Comparison of ENCODE assay signal across 19 cellular contexts in the genomic region with DNA sequence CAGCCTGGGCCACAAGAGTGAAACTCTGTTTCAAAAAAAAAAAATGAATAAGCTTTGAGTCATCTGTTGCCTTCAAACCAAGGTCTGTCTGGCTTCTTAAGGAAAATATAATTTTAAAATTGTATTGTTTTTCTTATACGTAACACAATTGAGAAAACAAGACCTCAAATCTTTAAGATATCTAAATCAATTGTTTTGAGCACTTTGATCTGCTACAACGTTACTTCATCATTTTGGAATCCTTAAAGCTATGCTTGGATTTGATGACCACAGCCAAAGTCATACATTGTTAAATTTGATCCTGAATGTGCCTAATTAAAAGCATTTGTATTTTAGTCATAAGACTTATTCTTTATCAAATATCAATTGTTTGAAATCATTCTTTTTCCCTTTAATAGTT. TPM values are rescaled to one million over a fixed set of nuclear protein-coding genes. Genes with fewer than 3 reads are reported as not detected.
"Had no signal": no experiment of that assay in that cellular context is flagged by ENCODE, and none has a peak within 500 bp of the region (broad histone marks: within the 10 kb centered on the region; RNA-seq: fewer than 3 reads in every experiment).

No MANE protein-coding gene starts in this region.

- H3K27me3 ChIP-seq: foreskin keratinocyte, stomach, upper lobe of left lung had no signal

- H3K27ac Mint-ChIP-seq: activated CD4-positive, alpha-beta T cell treated with anti-CD3 and anti-CD28 coated beads, Interleukin-2, amount 10 ng/mL, durations not matched to agents 7 days and 5 days; activated naive CD4-positive, alpha-beta T cell treated with anti-CD3 and anti-CD28 coated beads for 36 hours; nephron; stimulated activated effector memory CD8-positive, alpha-beta T cell treated with anti-CD3 and anti-CD28 coated beads, Interleukin-12 subunit alpha, Interleukin-12 subunit beta, amount 100 ng/mL, for 72 hours had no signal

- H3K79me2 ChIP-seq: parathyroid adenoma had no signal

- H3K9me3 Mint-ChIP-seq: activated CD4-positive, alpha-beta T cell treated with anti-CD3 and anti-CD28 coated beads, Interleukin-2, amount 10 ng/mL, durations not matched to agents 7 days and 5 days; activated T-cell treated with anti-CD3 and anti-CD28 coated beads, Interleukin-2, amount 50 U/mL, for 4 hours; stimulated activated effector memory CD8-positive, alpha-beta T cell treated with anti-CD3 and anti-CD28 coated beads, Interleukin-12 subunit alpha, Interleukin-12 subunit beta, amount 100 ng/mL, for 72 hours had no signal

- H3K4me1 Mint-ChIP-seq: activated CD4-positive, alpha-beta T cell treated with anti-CD3 and anti-CD28 coated beads, Interleukin-2, amount 10 ng/mL, durations not matched to agents 7 days and 5 days; nephron; stimulated activated effector memory CD8-positive, alpha-beta T cell treated with anti-CD3 and anti-CD28 coated beads, Interleukin-12 subunit alpha, Interleukin-12 subunit beta, amount 100 ng/mL, for 72 hours had no signal

- H3K4me1 ChIP-seq: foreskin keratinocyte, parathyroid adenoma, upper lobe of left lung had no signal

- DNase-seq: activated CD4-positive, alpha-beta T cell treated with anti-CD3 and anti-CD28 coated beads, Interleukin-2, amount 10 ng/mL, durations not matched to agents 7 days and 5 days; activated CD8-positive, alpha-beta memory T cell treated with anti-CD3 and anti-CD28 coated beads, Interleukin-2, amount 50 U/mL, for 4 hours; activated naive CD4-positive, alpha-beta T cell treated with anti-CD3 and anti-CD28 coated beads for 36 hours; activated T-cell treated with anti-CD3 and anti-CD28 coated beads, Interleukin-2, amount 50 U/mL, for 4 hours; aorta; erythroblast; foreskin keratinocyte; glutamatergic neuron; kidney; midbrain; stimulated activated CD4-positive, alpha-beta T cell treated with anti-CD3 and anti-CD28 coated beads, Interleukin-4, amount 100 ng/mL, for 24 hours; stomach; T1000; upper lobe of left lung had no signal

- FAIRE-seq: endometrium, kidney had no signal

- H3K4me3 Mint-ChIP-seq: activated CD4-positive, alpha-beta T cell treated with anti-CD3 and anti-CD28 coated beads, Interleukin-2, amount 10 ng/mL, durations not matched to agents 7 days and 5 days; activated naive CD4-positive, alpha-beta T cell treated with anti-CD3 and anti-CD28 coated beads for 36 hours; activated T-cell treated with anti-CD3 and anti-CD28 coated beads, Interleukin-2, amount 50 U/mL, for 4 hours; nephron; stimulated activated effector memory CD8-positive, alpha-beta T cell treated with anti-CD3 and anti-CD28 coated beads, Interleukin-12 subunit alpha, Interleukin-12 subunit beta, amount 100 ng/mL, for 72 hours had no signal

- H3K36me3 Mint-ChIP-seq: stimulated activated effector memory CD8-positive, alpha-beta T cell treated with anti-CD3 and anti-CD28 coated beads, Interleukin-12 subunit alpha, Interleukin-12 subunit beta, amount 100 ng/mL, for 72 hours had no signal

- H3K9me3 ChIP-seq: stomach, upper lobe of left lung had no signal

- H3K9ac ChIP-seq: parathyroid adenoma had no signal

- H3K27ac ChIP-seq: foreskin keratinocyte, parathyroid adenoma, stomach, upper lobe of left lung had no signal

- H3K36me3 ChIP-seq: stomach, upper lobe of left lung had no signal

- H2AFZ ChIP-seq: parathyroid adenoma had no signal

- H3K4me3 ChIP-seq: coronary artery, stomach, upper lobe of left lung had no signal

- H3K27me3 Mint-ChIP-seq: activated CD4-positive, alpha-beta T cell treated with anti-CD3 and anti-CD28 coated beads, Interleukin-2, amount 10 ng/mL, durations not matched to agents 7 days and 5 days had no signal

RNA-seq across cellular contexts. Expression of gene VCAN, which starts 37.7 kb away (rescaled TPM):
- total RNA-seq: activated naive CD4-positive, alpha-beta T cell treated with anti-CD3 and anti-CD28 coated beads for 36 hours had no signal
